In genomic region chr20:3093861-3094361, GRCh38 we compare ENCODE assay signal across 13 cellular contexts.
A peak's percentile ranks its signal among the peaks of the same experiment; 100 is the strongest.
DNase-seq lines count a peak whose midpoint lies in the region; ATAC-seq lines count a peak whose summit lies in the region.
"Had no signal": no experiment of that assay in that cellular context is flagged by ENCODE, and none has a peak within 500 bp of the region (broad histone marks: within the 10 kb centered on the region; RNA-seq: fewer than 3 reads in every experiment).

No MANE protein-coding gene starts in this region.

- DNase-seq in NOMO-1 (lab: John Stamatoyannopoulos, UW; ENCODE audit: unreplicated experiment in 2 of 2), result peak; percentile 32 to 69
- DNase-seq in NOMO-1 treated with dmso at 0.1 percent for 144 hours (lab: John Stamatoyannopoulos, UW; ENCODE audit: unreplicated experiment), result no peak
- peak; percentile 32 for DNase-seq in activated CD4-positive, alpha-beta T cell treated with anti-CD3 and anti-CD28 coated beads, Interleukin-2, amount 50 U/mL, for 1 hour
- no peak for DNase-seq in memory B cell (ENCODE audit: low spot score in 2 of 2)
- DNase-seq: activated CD8-positive, alpha-beta memory T cell treated with anti-CD3 and anti-CD28 coated beads, Interleukin-2, amount 50 U/mL, for 48 hours; NCI-H187; transverse colon had no signal

- peaks cover 8% of the 10 kb centered on the region for H3K4me1 Mint-ChIP-seq in memory B cell

- H3K9me3 ChIP-seq in KOPT-K1 (ENCODE audit: insufficient read depth, low read length, poor library complexity, severe bottlenecking), result no peaks in the 10 kb centered on the region
- H3K9me3 ChIP-seq: left lung, transverse colon had no signal

- no peaks in the 10 kb centered on the region for H3K36me3 ChIP-seq in KOPT-K1 (ENCODE audit: insufficient read depth, low read length)
- H3K36me3 ChIP-seq: left lung, transverse colon had no signal

- H3K9me3 Mint-ChIP-seq in memory B cell, result no peaks in the 10 kb centered on the region

- peak overlapping the region; percentile 87 for H3K27ac Mint-ChIP-seq in memory B cell

- H3K27ac ChIP-seq in KOPT-K1 (ENCODE audit: low read depth, low read length, poor library complexity, severe bottlenecking), result peak overlapping the region; percentile 24
- H3K27ac ChIP-seq: 22Rv1, left lung, transverse colon had no signal

- ATAC-seq in memory B cell (ENCODE audit: low read depth) (peak; percentile 48), HG03095 (IDR thresholded peaks at IDR 0.05; ENCODE audit: unreplicated experiment) (no peak), HG02973 (IDR thresholded peaks at IDR 0.05; ENCODE audit: unreplicated experiment) (no peak), GM18870 (IDR thresholded peaks at IDR 0.05; ENCODE audit: unreplicated experiment) (no peak)

- H3K36me3 Mint-ChIP-seq in memory B cell, result no peaks in the 10 kb centered on the region

- H3K4me3 Mint-ChIP-seq in memory B cell, result no peak overlapping the region

- H3K27me3 Mint-ChIP-seq in memory B cell, result peaks cover 11% of the 10 kb centered on the region

Comparison
In these comparisons a context has a peak if more than half of its experiments do, and no peak if none do; other contexts are left out.
1. DNase-seq: peak in NOMO-1 (2 of 2) and activated CD4-positive, alpha-beta T cell treated with anti-CD3 and anti-CD28 coated beads, Interleukin-2, amount 50 U/mL, for 1 hour (single experiment); none in NOMO-1 treated with dmso at 0.1 percent for 144 hours (single experiment) and memory B cell (0 of 2).